31 cellular contexts compared by ENCODE assay signal in the genomic region with DNA sequence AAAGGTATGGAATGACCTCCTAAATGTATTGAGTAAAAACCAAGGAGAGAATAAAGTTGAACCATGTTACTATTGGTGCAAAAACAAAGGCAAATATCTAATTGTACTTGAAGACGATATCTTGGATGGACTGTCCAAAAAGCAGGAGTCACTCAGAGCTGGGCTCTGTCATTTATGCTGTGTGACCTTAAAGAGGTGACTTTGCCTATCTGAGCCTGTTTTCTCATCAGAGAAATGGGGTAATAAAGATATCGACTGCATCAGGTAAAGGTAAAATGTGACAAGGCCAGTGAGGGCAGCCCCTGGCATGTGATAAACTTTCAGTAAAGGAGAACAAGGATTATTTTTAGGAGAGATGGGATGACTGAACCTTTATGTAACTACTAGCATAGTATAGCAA.
"Had no signal": no experiment of that assay in that cellular context is flagged by ENCODE, and none has a peak within 500 bp of the region (broad histone marks: within the 10 kb centered on the region; RNA-seq: fewer than 3 reads in every experiment).

No MANE protein-coding gene starts in this region.

- ATAC-seq: naive thymus-derived CD4-positive, alpha-beta T cell; natural killer cell; psoas muscle; right cardiac atrium; sciatic nerve; stimulated activated naive CD8-positive, alpha-beta T cell treated with anti-CD3 and anti-CD28 coated beads, Interleukin-15, amount 100 ng/mL, for 72 hours; stimulated activated naive CD8-positive, alpha-beta T cell treated with anti-CD3 and anti-CD28 coated beads, Interleukin-15, Interleukin-2, amounts not matched to agents 100 U/mL and 50 U/mL, for 24 hours had no signal

- H3K9me3 ChIP-seq: ovary, psoas muscle, spleen, suprapubic skin, testis, tibial nerve, upper lobe of left lung, vagina had no signal

- H3K36me3 ChIP-seq: neural progenitor cell, ovary, spleen, suprapubic skin, tibial nerve, upper lobe of left lung, vagina had no signal

- H3K9ac ChIP-seq: neural progenitor cell, parathyroid adenoma had no signal

- H3K27me3 ChIP-seq: neural progenitor cell, ovary, spleen, suprapubic skin, testis, tibial nerve, upper lobe of left lung, vagina had no signal

- H3K36me3 Mint-ChIP-seq: naive thymus-derived CD4-positive, alpha-beta T cell; natural killer cell; neural progenitor cell had no signal

- H3K4me3 ChIP-seq: neural progenitor cell, ovary, psoas muscle, skin epidermis, smooth muscle cell, spleen, suprapubic skin, testis, tibial nerve, upper lobe of left lung, vagina had no signal

- DNase-seq: naive thymus-derived CD4-positive, alpha-beta T cell; natural killer cell; occipital lobe; ovary; posterior cingulate gyrus; psoas muscle; right cardiac atrium; spleen; stimulated activated CD4-positive, alpha-beta T cell treated with anti-CD3 and anti-CD28 coated beads, Interleukin-12 subunit alpha, Interleukin-12 subunit beta, amount 100 ng/mL, for 4 hours; stimulated activated CD4-positive, alpha-beta T cell treated with anti-CD3 and anti-CD28 coated beads, Interleukin-1b, Interleukin-23, amount 100 ng/mL, for 48 hours; stimulated activated CD4-positive, alpha-beta T cell treated with anti-CD3 and anti-CD28 coated beads, Interleukin-4, amount 100 ng/mL, for 1 hour; stimulated activated CD4-positive, alpha-beta T cell treated with anti-CD3 and anti-CD28 coated beads, Interleukin-4, amount 100 ng/mL, for 4 hours; stimulated activated CD8-positive, alpha-beta memory T cell treated with anti-CD3 and anti-CD28 coated beads, Interleukin-4, amount 100 ng/mL, for 48 hours; stimulated activated naive CD4-positive, alpha-beta T cell; stimulated activated naive CD8-positive, alpha-beta T cell treated with anti-CD3 and anti-CD28 coated beads, Interleukin-15, amount 100 ng/mL, for 72 hours; stimulated activated naive CD8-positive, alpha-beta T cell treated with anti-CD3 and anti-CD28 coated beads, Interleukin-15, Interleukin-2, amounts not matched to agents 100 U/mL and 50 U/mL, for 24 hours; substantia nigra; testis; trophoblast cell; upper lobe of left lung had no signal

- H3K27me3 Mint-ChIP-seq: naive thymus-derived CD4-positive, alpha-beta T cell; stimulated activated naive CD8-positive, alpha-beta T cell treated with anti-CD3 and anti-CD28 coated beads, Interleukin-15, amount 100 ng/mL, for 72 hours had no signal

- H3K27ac ChIP-seq: neural progenitor cell, ovary, parathyroid adenoma, psoas muscle, suprapubic skin, testis, tibial nerve, upper lobe of left lung, vagina had no signal

- H3K4me3 Mint-ChIP-seq: neural progenitor cell; stimulated activated naive CD8-positive, alpha-beta T cell treated with anti-CD3 and anti-CD28 coated beads, Interleukin-15, amount 100 ng/mL, for 72 hours had no signal

- H3K9me3 Mint-ChIP-seq: natural killer cell; nephron; neural progenitor cell; stimulated activated naive CD8-positive, alpha-beta T cell treated with anti-CD3 and anti-CD28 coated beads, Interleukin-15, amount 100 ng/mL, for 72 hours had no signal

- H2AFZ ChIP-seq: neural progenitor cell, parathyroid adenoma had no signal

- FAIRE-seq: urothelium cell line had no signal

- H3K4me2 ChIP-seq: neural progenitor cell, smooth muscle cell had no signal

- H3K27ac Mint-ChIP-seq: nephron; neural progenitor cell; progenitor cell of endocrine pancreas; stimulated activated naive CD8-positive, alpha-beta T cell treated with anti-CD3 and anti-CD28 coated beads, Interleukin-15, amount 100 ng/mL, for 72 hours had no signal
